Comparison of ENCODE assay signal across 1 cellular context in the genomic region with DNA sequence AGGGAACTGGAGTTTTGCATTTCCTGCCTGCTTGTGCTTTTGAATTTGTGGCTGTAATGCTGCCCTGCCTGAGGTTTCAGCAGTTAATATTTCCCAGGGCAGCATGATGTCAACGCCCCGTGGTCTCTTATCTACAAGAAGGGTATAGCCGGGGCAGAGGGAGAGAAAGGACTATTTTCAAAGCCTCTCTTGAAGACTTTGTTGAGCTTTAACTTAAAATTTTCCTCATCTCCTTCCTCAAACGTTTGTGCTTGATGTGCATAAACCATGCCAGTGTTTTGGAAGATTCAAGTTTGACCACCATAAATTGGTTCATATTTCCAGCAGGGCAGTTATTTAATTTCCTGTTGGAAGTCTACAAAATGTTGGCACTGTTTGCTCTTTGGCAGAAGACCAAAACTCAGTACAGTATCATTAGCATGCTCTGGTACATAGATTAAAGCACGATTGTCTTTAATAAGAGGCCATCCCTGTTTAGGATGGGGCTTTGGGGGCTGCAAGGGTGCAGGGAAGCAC.
TF ChIP-seq lines count a peak whose summit lies in the region.

No MANE protein-coding gene starts in this region.

TF ChIP-seq in WTC11, 78 proteins besides CTCF, POLR2A, EP300 and RAD21:
- TF ChIP-seq, protein P1, sequence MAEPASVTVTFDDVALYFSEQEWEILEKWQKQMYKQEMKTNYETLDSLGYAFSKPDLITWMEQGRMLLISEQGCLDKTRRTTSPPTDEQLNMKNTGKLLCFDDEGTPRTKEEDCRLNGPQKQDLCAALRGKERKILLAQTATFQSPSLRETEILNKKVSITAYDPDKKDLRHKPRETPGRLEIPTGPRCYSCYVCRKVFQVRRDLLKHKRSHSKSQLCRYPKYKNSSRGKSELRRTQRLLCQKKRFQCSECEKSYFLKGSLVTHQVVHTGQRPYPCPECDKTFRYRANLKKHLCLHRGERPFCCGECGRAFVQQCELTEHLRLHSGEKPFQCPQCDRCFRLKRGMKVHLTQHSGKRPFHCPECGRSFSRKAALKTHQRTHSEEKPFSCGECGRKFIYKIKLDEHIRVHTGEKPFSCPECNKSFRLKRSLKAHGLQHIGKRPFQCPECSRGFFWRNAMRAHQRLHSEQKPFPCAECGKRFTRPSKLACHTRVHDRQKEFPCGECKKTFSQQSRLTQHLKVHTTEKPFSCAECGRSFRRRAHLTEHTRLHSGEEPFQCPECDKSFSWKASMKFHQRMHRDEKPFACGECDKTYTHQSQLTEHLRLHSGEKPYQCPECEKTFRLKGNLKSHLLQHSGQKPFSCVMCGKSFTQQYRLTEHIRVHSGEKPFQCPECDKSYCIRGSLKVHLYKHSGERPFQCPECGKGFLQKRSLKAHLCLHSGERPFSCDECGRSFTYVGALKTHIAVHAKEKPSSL (CRISPR knock-in tag; conservative IDR thresholded peaks at IDR 0.05): no peak
- TF ChIP-seq ZNF671 (CRISPR knock-in tag; IDR thresholded peaks at IDR 0.05) (no peak), RORB (CRISPR knock-in tag; IDR thresholded peaks at IDR 0.05) (no peak), CREM (CRISPR knock-in tag; IDR thresholded peaks at IDR 0.05) (no peak), RELA (CRISPR knock-in tag; IDR thresholded peaks at IDR 0.05; ENCODE audit: borderline replicate concordance) (no peak), NFATC4 (CRISPR knock-in tag; IDR thresholded peaks at IDR 0.05) (no peak), ZNF138 (CRISPR knock-in tag; conservative IDR thresholded peaks at IDR 0.05) (no peak), ZBTB21 (CRISPR knock-in tag; IDR thresholded peaks at IDR 0.05; ENCODE audit: borderline replicate concordance) (no peak), SP1 (CRISPR knock-in tag; conservative IDR thresholded peaks at IDR 0.05) (no peak), FOXK1 (CRISPR knock-in tag; IDR thresholded peaks at IDR 0.05) (no peak), SOX15 (CRISPR knock-in tag; IDR thresholded peaks at IDR 0.05) (no peak)
- TF ChIP-seq, protein P2, sequence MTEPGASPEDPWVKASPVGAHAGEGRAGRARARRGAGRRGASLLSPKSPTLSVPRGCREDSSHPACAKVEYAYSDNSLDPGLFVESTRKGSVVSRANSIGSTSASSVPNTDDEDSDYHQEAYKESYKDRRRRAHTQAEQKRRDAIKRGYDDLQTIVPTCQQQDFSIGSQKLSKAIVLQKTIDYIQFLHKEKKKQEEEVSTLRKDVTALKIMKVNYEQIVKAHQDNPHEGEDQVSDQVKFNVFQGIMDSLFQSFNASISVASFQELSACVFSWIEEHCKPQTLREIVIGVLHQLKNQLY (CRISPR knock-in tag; IDR thresholded peaks at IDR 0.05): no peak
- TF ChIP-seq, protein P3, sequence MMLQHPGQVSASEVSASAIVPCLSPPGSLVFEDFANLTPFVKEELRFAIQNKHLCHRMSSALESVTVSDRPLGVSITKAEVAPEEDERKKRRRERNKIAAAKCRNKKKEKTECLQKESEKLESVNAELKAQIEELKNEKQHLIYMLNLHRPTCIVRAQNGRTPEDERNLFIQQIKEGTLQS (CRISPR knock-in tag; conservative IDR thresholded peaks at IDR 0.05): no peak
